Comparison of ENCODE assay signal across 8 cellular contexts in genomic region chr2:14641116-14641515, GRCh38.
"Had no signal": no experiment of that assay in that cellular context is flagged by ENCODE, and none has a peak within 500 bp of the region (broad histone marks: within the 10 kb centered on the region; RNA-seq: fewer than 3 reads in every experiment).

No MANE protein-coding gene starts in this region.

- DNase-seq: GM23248, GOT3, H7, H9, HCEC 1CT, HFFc6 had no signal

- H3K4me3 Mint-ChIP-seq: GM23338, H9, HFFc6 had no signal

- ATAC-seq: GM23338, HCT116 had no signal

- H3K9me3 Mint-ChIP-seq: GM23338, H9, HFFc6 had no signal

- H3K27ac Mint-ChIP-seq: GM23338, H9, HFFc6 had no signal
